ENCODE assay signal across 1 cellular context in genomic region chr3:8987673-8988655, GRCh38.
A peak's percentile ranks its signal among the peaks of the same experiment; 100 is the strongest.
TF ChIP-seq lines count a peak whose summit lies in the region.

No MANE protein-coding gene starts in this region.

TF ChIP-seq in HepG2, 621 proteins besides CTCF, POLR2A, EP300 and RAD21 (continued from another document and continues in another):
- TF ChIP-seq LBX2 (CRISPR knock-in tag; IDR thresholded peaks at IDR 0.05; ENCODE audit: borderline replicate concordance) (no peak), HMG20A (CRISPR knock-in tag; IDR thresholded peaks at IDR 0.05; ENCODE audit: borderline replicate concordance) (no peak), CBX5 (CRISPR knock-in tag; IDR thresholded peaks at IDR 0.05; ENCODE audit: borderline replicate concordance) (no peak), ZNF513 (CRISPR knock-in tag; conservative IDR thresholded peaks at IDR 0.05) (no peak), ZNF574 (CRISPR knock-in tag; IDR thresholded peaks at IDR 0.05) (0 out of 2 replicates have a peak, but pooled peaks have one; percentile 20), SNRNP70 (IDR thresholded peaks at IDR 0.05; ENCODE audit: low read depth, low read length) (no peak), NFE2 (CRISPR knock-in tag; IDR thresholded peaks at IDR 0.05) (no peak), ZNF17 (CRISPR knock-in tag; IDR thresholded peaks at IDR 0.05) (no peak), NR2C2 (CRISPR knock-in tag; IDR thresholded peaks at IDR 0.05; ENCODE audit: borderline replicate concordance) (no peak), ATF1 (CRISPR knock-in tag; IDR thresholded peaks at IDR 0.05) (no peak), GZF1 (CRISPR knock-in tag; IDR thresholded peaks at IDR 0.05) (no peak), ZNF280B (CRISPR knock-in tag; IDR thresholded peaks at IDR 0.05; ENCODE audit: borderline replicate concordance) (no peak), ZNF792 (CRISPR knock-in tag; IDR thresholded peaks at IDR 0.05) (no peak), TFAP4 (IDR thresholded peaks at IDR 0.05; ENCODE audit: borderline replicate concordance, low read depth) (peak; percentile 85), TCF7 (IDR thresholded peaks at IDR 0.05; ENCODE audit: low read depth) (no peak), KDM5B (CRISPR knock-in tag; IDR thresholded peaks at IDR 0.05; ENCODE audit: borderline replicate concordance) (no peak), THRA (CRISPR knock-in tag; IDR thresholded peaks at IDR 0.05; ENCODE audit: borderline replicate concordance) (no peak), SAP130 (CRISPR knock-in tag; IDR thresholded peaks at IDR 0.05; ENCODE audit: low read depth) (0 out of 2 replicates have a peak, but pooled peaks have one; percentile 16), GABPA (IDR thresholded peaks at IDR 0.05; ENCODE audit: low read depth, low read length) (no peak), GABPA (CRISPR knock-in tag; IDR thresholded peaks at IDR 0.05; ENCODE audit: low read depth) (0 out of 2 replicates have a peak, but pooled peaks have one; percentile 21), PLSCR1 (CRISPR knock-in tag; IDR thresholded peaks at IDR 0.05; ENCODE audit: borderline replicate concordance) (no peak), ARHGAP35 (CRISPR knock-in tag; IDR thresholded peaks at IDR 0.05; ENCODE audit: borderline replicate concordance) (no peak), PRMT3 (CRISPR knock-in tag; IDR thresholded peaks at IDR 0.05; ENCODE audit: borderline replicate concordance, low read depth) (no peak), ZSCAN5A (CRISPR knock-in tag; IDR thresholded peaks at IDR 0.05; ENCODE audit: borderline replicate concordance) (no peak), MYC (CRISPR knock-in tag; IDR thresholded peaks at IDR 0.05; ENCODE audit: borderline replicate concordance) (no peak), PBX2 (CRISPR knock-in tag; IDR thresholded peaks at IDR 0.05) (no peak), POLR2AphosphoS2 (IDR thresholded peaks at IDR 0.05; ENCODE audit: low read depth, low read length) (no peak), ZBTB20 (CRISPR knock-in tag; IDR thresholded peaks at IDR 0.05; ENCODE audit: borderline replicate concordance, low read depth) (no peak), ZNF543 (CRISPR knock-in tag; IDR thresholded peaks at IDR 0.05) (no peak), SP4 (CRISPR knock-in tag; IDR thresholded peaks at IDR 0.05) (0 out of 2 replicates have a peak, but pooled peaks have one; percentile 26), XRCC5 (optimal IDR thresholded peaks at IDR 0.05; ENCODE audit: low read length) (peak; percentile 19), DRAP1 (CRISPR knock-in tag; IDR thresholded peaks at IDR 0.05) (no peak), HOXA7 (CRISPR knock-in tag; IDR thresholded peaks at IDR 0.05) (no peak), SMARCE1 (IDR thresholded peaks at IDR 0.05; ENCODE audit: borderline replicate concordance) (no peak), ZNF10 (CRISPR knock-in tag; IDR thresholded peaks at IDR 0.05; ENCODE audit: borderline replicate concordance, low read depth) (no peak), HIC2 (CRISPR knock-in tag; IDR thresholded peaks at IDR 0.05; ENCODE audit: low read depth) (no peak), FLYWCH1 (CRISPR knock-in tag; IDR thresholded peaks at IDR 0.05) (no peak), ZNF781 (CRISPR knock-in tag; IDR thresholded peaks at IDR 0.05; ENCODE audit: borderline replicate concordance, not compliant biosample characterization) (no peak), ZNF672 (CRISPR knock-in tag; IDR thresholded peaks at IDR 0.05) (no peak), AGO1 (IDR thresholded peaks at IDR 0.05; ENCODE audit: low read depth, low read length, poor library complexity, severe bottlenecking) (no peak), FOSL1 (CRISPR knock-in tag; IDR thresholded peaks at IDR 0.05; ENCODE audit: borderline replicate concordance) (no peak), ZNF749 (CRISPR knock-in tag; IDR thresholded peaks at IDR 0.05; ENCODE audit: borderline replicate concordance) (no peak), BORCS8-MEF2B (CRISPR knock-in tag; IDR thresholded peaks at IDR 0.05) (no peak), HMGXB3 (CRISPR knock-in tag; IDR thresholded peaks at IDR 0.05; ENCODE audit: borderline replicate concordance) (no peak)
